ENCODE assay signal across 11 cellular contexts in the genomic region with DNA sequence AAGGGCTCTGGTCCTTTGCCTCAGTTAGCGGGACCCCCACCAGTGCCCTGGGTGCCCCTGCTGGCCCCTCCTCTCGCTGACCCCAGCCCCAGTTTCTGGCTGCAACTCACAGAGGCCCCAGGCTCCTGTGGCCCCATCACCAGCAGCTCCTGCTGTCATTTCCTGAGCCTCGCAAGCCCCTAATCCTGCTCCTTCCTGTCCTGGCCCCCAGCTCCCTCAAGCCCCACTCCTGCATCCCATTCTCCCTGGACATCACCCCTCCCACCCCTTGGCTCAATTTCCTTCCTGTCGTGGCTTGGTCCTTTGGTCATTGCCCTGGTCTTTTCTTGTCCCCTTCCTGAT. TPM values are rescaled to one million over a fixed set of nuclear protein-coding genes. Genes with fewer than 3 reads are reported as not detected.
DNase-seq lines count a peak whose midpoint lies in the region; ATAC-seq and TF ChIP-seq lines count a peak whose summit lies in the region.
"Had no signal": no experiment of that assay in that cellular context is flagged by ENCODE, and none has a peak within 500 bp of the region (broad histone marks: within the 10 kb centered on the region; RNA-seq: fewer than 3 reads in every experiment).

No MANE protein-coding gene starts in this region.

- no peaks in the 10 kb centered on the region for H3K27me3 ChIP-seq in ascending aorta
- no peaks in the 10 kb centered on the region for H3K27me3 ChIP-seq in mucosa of rectum (ENCODE audit: control insufficient read depth in 2 of 2, insufficient read depth in 2 of 2, low read length in 2 of 2)
- peaks cover 11% of the 10 kb centered on the region for H3K27me3 ChIP-seq in suprapubic skin
- H3K27me3 ChIP-seq: MG63, testis had no signal

- H3K9me3 ChIP-seq in ascending aorta (no peaks in the 10 kb centered on the region), mucosa of rectum (ENCODE audit: control insufficient read depth in 2 of 2, low read length in 2 of 2) (no peaks in the 10 kb centered on the region), suprapubic skin (no peaks in the 10 kb centered on the region)
- H3K9me3 ChIP-seq: MG63, testis had no signal

- H3K4me3 ChIP-seq in ascending aorta = no peak overlapping the region
- H3K4me3 ChIP-seq in mucosa of rectum (ENCODE audit: low read length in 2 of 2) = no peak overlapping the region
- no peak overlapping the region for H3K4me3 ChIP-seq in suprapubic skin
- H3K4me3 ChIP-seq: MG63, testis had no signal

- H3K36me3 ChIP-seq in ascending aorta (no peaks in the 10 kb centered on the region), mucosa of rectum (ENCODE audit: control insufficient read depth in 2 of 2, insufficient read depth in 2 of 2, low read length in 2 of 2) (no peaks in the 10 kb centered on the region), suprapubic skin (no peaks in the 10 kb centered on the region)
- H3K36me3 ChIP-seq: MG63 had no signal

- 70% methylated on average over 3 of the region's 4 CpGs for WGBS in suprapubic skin

- H3K27me3 Mint-ChIP-seq in activated naive CD4-positive, alpha-beta T cell treated with anti-CD3 and anti-CD28 coated beads, Interleukin-2, amount 50 U/mL, for 24 hours = no peaks in the 10 kb centered on the region

- peak overlapping the region; percentile 66 for H3K4me3 Mint-ChIP-seq in activated naive CD4-positive, alpha-beta T cell treated with anti-CD3 and anti-CD28 coated beads, Interleukin-2, amount 50 U/mL, for 24 hours

- no peak for TF ChIP-seq EP300 in suprapubic skin (IDR thresholded peaks at IDR 0.05)

- no peak for DNase-seq in activated naive CD4-positive, alpha-beta T cell (lab: John Stamatoyannopoulos, UW)
- no peak for DNase-seq in ascending aorta (ENCODE audit: low spot score in 2 of 2)
- no peak for DNase-seq in suprapubic skin (ENCODE audit: low spot score in 2 of 2)
- DNase-seq in NCI-H128 (lab: John Stamatoyannopoulos, UW; ENCODE audit: unreplicated experiment) = no peak
- DNase-seq in DMS 273 treated with DMSO at 0.1 percent for 48 hours (lab: John Stamatoyannopoulos, UW) = no peak
- DNase-seq: MG63; stimulated activated CD4-positive, alpha-beta T cell treated with anti-CD3 and anti-CD28 coated beads, Interleukin-2, amount 100 ng/mL, for 48 hours; testis had no signal

- no peak overlapping the region for H3K9ac ChIP-seq in mucosa of rectum (ENCODE audit: low read depth in 1 of 2, low read length in 2 of 2)

- H3K27ac Mint-ChIP-seq in activated naive CD4-positive, alpha-beta T cell treated with anti-CD3 and anti-CD28 coated beads, Interleukin-2, amount 50 U/mL, for 24 hours = peak overlapping the region; percentile 85

- peak overlapping the region; percentile 22 to 52 for H3K27ac ChIP-seq in ascending aorta
- H3K27ac ChIP-seq in mucosa of rectum (ENCODE audit: low read depth in 2 of 2, low read length in 2 of 2) = peak overlapping the region; percentile 34 to 52
- H3K27ac ChIP-seq in suprapubic skin = peak overlapping the region; percentile 4

- TF ChIP-seq POLR2A in suprapubic skin (IDR thresholded peaks at IDR 0.05) = no peak

- H3K9me3 Mint-ChIP-seq in activated naive CD4-positive, alpha-beta T cell treated with anti-CD3 and anti-CD28 coated beads, Interleukin-2, amount 50 U/mL, for 24 hours = peaks cover 6% of the 10 kb centered on the region

- intact Hi-C loops in ascending aorta (cut with DNase I) = no loop called here

- H3K4me1 Mint-ChIP-seq in activated naive CD4-positive, alpha-beta T cell treated with anti-CD3 and anti-CD28 coated beads, Interleukin-2, amount 50 U/mL, for 24 hours = peaks cover 89% of the 10 kb centered on the region

- TF ChIP-seq CTCF in ascending aorta (IDR thresholded peaks at IDR 0.05) (no peak), suprapubic skin (IDR thresholded peaks at IDR 0.05) (no peak)

- no peak for ATAC-seq in HG03432 (IDR thresholded peaks at IDR 0.05; ENCODE audit: unreplicated experiment)

- peaks cover 9% of the 10 kb centered on the region for H3K36me3 Mint-ChIP-seq in activated naive CD4-positive, alpha-beta T cell treated with anti-CD3 and anti-CD28 coated beads, Interleukin-2, amount 50 U/mL, for 24 hours

- H3K4me1 ChIP-seq in ascending aorta (peaks cover 0 to 3% of the 10 kb centered on the region in 2 donors), mucosa of rectum (ENCODE audit: control insufficient read depth in 2 of 2, insufficient read depth in 2 of 2, low read length in 2 of 2) (peaks cover 26 to 28% of the 10 kb centered on the region in 2 donors), suprapubic skin (peaks cover 75% of the 10 kb centered on the region)

RNA-seq across cellular contexts. Expression of gene TNFRSF1B, which starts 8.6 kb away (rescaled TPM):
- total RNA-seq in ascending aorta (139 TPM), suprapubic skin (10 to 100 TPM in 2 of 4 donors, 1 to 10 TPM in 2; 6.3 to 35.2 (median 11.9) TPM)

RNA-seq across cellular contexts. Expression of gene VPS13D, which starts 54.4 kb away (rescaled TPM):
- 28.3 TPM for total RNA-seq in ascending aorta
- total RNA-seq in suprapubic skin = 100 to 1,000 TPM in 3 of 4 donors, 10 to 100 TPM in 1; 94.4 to 472 (median 163) TPM
